ENCODE assay signal across 8 cellular contexts in genomic region chr12:71947645-71948105, GRCh38. TPM values are rescaled to one million over a fixed set of nuclear protein-coding genes. Genes with fewer than 3 reads are reported as not detected.
DNase-seq lines count a peak whose midpoint lies in the region; ATAC-seq and TF ChIP-seq lines count a peak whose summit lies in the region.

No MANE protein-coding gene starts in this region.

- H3K9ac ChIP-seq in liver (ENCODE audit: low read depth in 1 of 2, low read length in 2 of 2) = no peak overlapping the region

- no peaks in the 10 kb centered on the region for H3K36me3 ChIP-seq in liver (ENCODE audit: control insufficient read depth in 4 of 4, insufficient read depth in 3 of 4, low read depth in 1 of 4, low read length in 3 of 4)

- 14% methylated on average over 9 of the region's 9 CpGs for WGBS in liver

- no peaks in the 10 kb centered on the region for H3K27me3 ChIP-seq in liver (ENCODE audit: control insufficient read depth in 4 of 4, insufficient read depth in 4 of 4, low read length in 3 of 4)

- H3K4me3 Mint-ChIP-seq in type B pancreatic cell = no peak overlapping the region
- no peak overlapping the region for H3K4me3 Mint-ChIP-seq in natural killer cell

- peaks cover 4 to 15% (median 11%) of the 10 kb centered on the region in 4 donors for H3K4me1 ChIP-seq in liver (ENCODE audit: control insufficient read depth in 4 of 4, insufficient read depth in 4 of 4, low read length in 3 of 4)

- peaks cover 44% of the 10 kb centered on the region for H3K4me1 Mint-ChIP-seq in type B pancreatic cell (ENCODE audit: unreplicated experiment)
- no peaks in the 10 kb centered on the region for H3K4me1 Mint-ChIP-seq in natural killer cell

- H3K27ac ChIP-seq in liver (ENCODE audit: low read depth in 1 of 2, low read length in 2 of 2) = peak overlapping the region in 1 of 2 donors; percentile 19

- H3K27ac Mint-ChIP-seq in type B pancreatic cell = no peak overlapping the region
- H3K27ac Mint-ChIP-seq in natural killer cell = no peak overlapping the region

- intact Hi-C loops in natural killer cell (cut with micrococcal nuclease) = no loop called here

- in situ Hi-C loops in T47D (cut with HindIII; ENCODE audit: low pct_unique_long_range_greater_than_20kb, low sequenced_read_pairs) = no loop called here

- no peaks in the 10 kb centered on the region for H3K9me3 ChIP-seq in liver (ENCODE audit: control insufficient read depth in 4 of 4, low read length in 3 of 4)

- H3K9me3 Mint-ChIP-seq in type B pancreatic cell (no peaks in the 10 kb centered on the region), natural killer cell (no peaks in the 10 kb centered on the region)

- DNase-seq in DMS53 treated with DMSO at 0.1 percent for 48 hours (lab: John Stamatoyannopoulos, UW; ENCODE audit: unreplicated experiment) (peak; percentile 99), NCI-H2081 treated with DMSO at 0.1 percent for 48 hours (lab: John Stamatoyannopoulos, UW) (peak; percentile 91), T47D (ENCODE audit: low read depth in 1 of 2, low spot score in 1 of 2) (peak; percentile 21 to 92), type B pancreatic cell (ENCODE audit: extremely low spot score, unreplicated experiment) (no peak), natural killer cell (no peak)

- ATAC-seq in GM19467 (IDR thresholded peaks at IDR 0.05; ENCODE audit: unreplicated experiment) (no peak), GM19328 (IDR thresholded peaks at IDR 0.05; ENCODE audit: unreplicated experiment) (no peak), natural killer cell (no peak)

- H3K36me3 Mint-ChIP-seq in type B pancreatic cell = no peaks in the 10 kb centered on the region
- H3K36me3 Mint-ChIP-seq in natural killer cell = no peaks in the 10 kb centered on the region

- H3K27me3 Mint-ChIP-seq in type B pancreatic cell (peaks cover 36% of the 10 kb centered on the region), natural killer cell (ENCODE audit: low read depth in 2 of 2) (peaks cover 19 to 24% of the 10 kb centered on the region in 2 donors)

- peak; percentile 60 to 64 for TF ChIP-seq RAD21 in liver (IDR thresholded peaks at IDR 0.05)

- no peak for TF ChIP-seq CTCF in liver (IDR thresholded peaks at IDR 0.05; ENCODE audit: low read depth, low read length, missing input control)
- no peak for TF ChIP-seq CTCF in type B pancreatic cell (conservative IDR thresholded peaks at IDR 0.05)
- TF ChIP-seq CTCF in natural killer cell (IDR thresholded peaks at IDR 0.05) = no peak

- H3K4me3 ChIP-seq in liver (ENCODE audit: low read depth in 1 of 3, low read length in 3 of 3) = no peak overlapping the region

TF ChIP-seq in liver, 16 proteins besides CTCF, POLR2A, EP300 and RAD21:
- TF ChIP-seq NR2F2 (IDR thresholded peaks at IDR 0.05) (no peak), GABPA (IDR thresholded peaks at IDR 0.05 in 1 of 2, conservative IDR thresholded peaks at IDR 0.05 in 1 of 2) (peak in 1 of 2 donors; percentile 55), YY1 (IDR thresholded peaks at IDR 0.05) (peak; percentile 87), HNF4G (IDR thresholded peaks at IDR 0.05) (peak; percentile 85), ATF3 (IDR thresholded peaks at IDR 0.05) (peak; percentile 64), TAF1 (conservative IDR thresholded peaks at IDR 0.05) (no peak), FOXA2 (IDR thresholded peaks at IDR 0.05) (peak; percentile 99), HNF4A (conservative IDR thresholded peaks at IDR 0.05) (peak; percentile 90 to 95), JUND (IDR thresholded peaks at IDR 0.05) (peak; percentile 71 to 88), ZBTB33 (IDR thresholded peaks at IDR 0.05) (peak; percentile 84), MAX (IDR thresholded peaks at IDR 0.05) (peak; percentile 92), EGR1 (IDR thresholded peaks at IDR 0.05; ENCODE audit: low read depth in 2 of 2) (peak; percentile 57 to 87), SP1 (IDR thresholded peaks at IDR 0.05) (peak; percentile 92), RXRA (IDR thresholded peaks at IDR 0.05) (peak; percentile 70 to 87), FOXA1 (IDR thresholded peaks at IDR 0.05) (peak; percentile 93), REST (IDR thresholded peaks at IDR 0.05) (peak; percentile 87)

RNA-seq across cellular contexts. Expression of gene TPH2, which starts 9.0 kb away (rescaled TPM):
- total RNA-seq in liver = not detected
- polyA plus RNA-seq in liver = not detected
- total RNA-seq in type B pancreatic cell (ENCODE audit: low replicate concordance) = 0.45 TPM in 1 of 2 replicates, not detected in the other
- not detected for total RNA-seq in natural killer cell

Comparison
In these comparisons a context has a peak if more than half of its experiments do, and no peak if none do; other contexts are left out.
1. DNase-seq: peak in DMS53 treated with DMSO at 0.1 percent for 48 hours (single experiment), NCI-H2081 treated with DMSO at 0.1 percent for 48 hours (single experiment) and T47D (2 of 2); none in type B pancreatic cell (single experiment) and natural killer cell (single experiment).